Comparison of ENCODE assay signal across 20 cellular contexts in the genomic region with DNA sequence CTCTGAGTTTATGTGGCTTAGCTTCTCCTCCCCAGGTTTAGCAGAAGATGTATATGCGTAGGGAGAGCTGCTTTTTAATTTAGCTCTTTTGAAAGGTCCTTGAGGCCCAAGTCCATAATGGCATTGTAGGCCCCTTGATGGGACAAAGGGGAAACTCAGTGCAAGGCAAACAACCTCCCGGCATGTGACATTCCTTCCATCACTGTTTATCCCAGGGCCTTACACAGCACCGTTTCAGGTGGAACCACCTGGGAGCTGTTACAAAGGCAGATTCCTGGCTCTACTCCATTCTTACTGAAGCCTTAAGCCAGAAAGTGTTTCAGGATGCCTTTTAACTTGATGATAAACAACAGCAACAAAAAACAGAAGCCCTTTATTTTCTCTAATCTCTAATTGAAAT.
"Had no signal": no experiment of that assay in that cellular context is flagged by ENCODE, and none has a peak within 500 bp of the region (broad histone marks: within the 10 kb centered on the region; RNA-seq: fewer than 3 reads in every experiment).

No MANE protein-coding gene starts in this region.

- DNase-seq: Kasumi-1, MM.1S, NCI-H1092 treated with DMSO at 0.1 percent for 48 hours, NCI-H1436, NCI-H187, NCI-H2029, NCI-H2081 treated with DMSO at 0.1 percent for 48 hours, NCI-H2227 treated with DMSO at 0.1 percent for 48 hours, NCI-H524 treated with DMSO at 0.1 percent for 48 hours, NCI-H69, NCI-H774, Right ventricle myocardium superior, RPMI8226, SIG-M5 had no signal

- H3K27me3 Mint-ChIP-seq: IgD-negative memory B cell had no signal

- H3K9me3 ChIP-seq: SJSA1 had no signal

- H3K4me3 ChIP-seq: K562, SJSA1, SK-N-MC had no signal

- H3K36me3 ChIP-seq: SJSA1 had no signal

- H3K4me1 ChIP-seq: SJSA1 had no signal

- ATAC-seq: K562 had no signal

- H3K4me2 ChIP-seq: KMS-11 had no signal

- H3K4me3 Mint-ChIP-seq: IgD-negative memory B cell had no signal

- H3K4me1 Mint-ChIP-seq: IgD-negative memory B cell had no signal

- H3K27ac ChIP-seq: HL-60, KMS-11, SJSA1, SK-N-MC had no signal

- H3K36me3 Mint-ChIP-seq: IgD-negative memory B cell had no signal

- H3K27me3 ChIP-seq: SJSA1 had no signal
